In the genomic region with DNA sequence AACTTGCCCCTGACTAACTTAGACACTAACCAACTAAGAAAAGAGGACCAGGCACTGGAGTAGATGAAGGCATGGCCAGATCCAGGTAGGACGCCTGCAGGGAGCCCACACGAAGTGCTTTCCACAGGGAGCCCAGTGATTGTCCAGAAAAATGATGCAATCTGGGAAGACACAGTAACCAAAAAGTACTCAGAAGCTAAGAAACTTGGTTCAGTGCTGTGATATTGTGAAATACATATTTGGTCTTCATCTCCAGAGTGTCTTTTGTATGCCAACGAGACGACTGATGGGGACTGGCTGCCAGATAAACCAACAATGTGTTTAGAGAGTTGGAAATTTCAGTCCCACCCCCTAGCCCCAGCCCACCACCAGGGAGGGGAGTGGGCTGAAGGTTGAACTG, we compare ENCODE assay signal across 28 cellular contexts.
A peak's percentile ranks its signal among the peaks of the same experiment; 100 is the strongest.
DNase-seq lines count a peak whose midpoint lies in the region; ATAC-seq, FAIRE-seq and TF ChIP-seq lines count a peak whose summit lies in the region.
"Had no signal": no experiment of that assay in that cellular context is flagged by ENCODE, and none has a peak within 500 bp of the region (broad histone marks: within the 10 kb centered on the region; RNA-seq: fewer than 3 reads in every experiment).

No MANE protein-coding gene starts in this region.

- WGBS in K562 (ENCODE audit: insufficient coverage, low coverage, missing lambda C conversion rate), result 4% methylated on average over 4 of the region's 4 CpGs

- no peak overlapping the region for H3K9ac ChIP-seq in K562 (ENCODE audit: insufficient read depth in 1 of 2, low read depth in 2 of 2, low read length in 2 of 2)

- no peaks in the 10 kb centered on the region for H3K9me3 ChIP-seq in K562 (replicated peaks; ENCODE audit: control insufficient read depth, insufficient read depth, low read depth, low read length)
- H3K9me3 ChIP-seq in left ventricle myocardium inferior (replicated peaks), result no peaks in the 10 kb centered on the region
- H3K9me3 ChIP-seq: MG63, ovary, SJCRH30 had no signal

- H3K79me2 ChIP-seq in K562 (ENCODE audit: control insufficient read depth, insufficient read depth, low read length), result no peaks in the 10 kb centered on the region
- H3K79me2 ChIP-seq: hepatocyte had no signal

- no peak for ATAC-seq in K562
- ATAC-seq in sciatic nerve, result peak; percentile 69
- ATAC-seq in GM21737 (IDR thresholded peaks at IDR 0.05; ENCODE audit: unreplicated experiment), result no peak
- ATAC-seq: activated naive CD8-positive, alpha-beta T cell treated with anti-CD3 and anti-CD28 coated beads, Interleukin-2, amount 50 U/mL, for 24 hours; activated T-cell treated with anti-CD3 and anti-CD28 coated beads, Interleukin-2, amount 50 U/mL, for 4 hours; naive thymus-derived CD8-positive, alpha-beta T cell had no signal

- TF ChIP-seq EP300 in K562 (IDR thresholded peaks at IDR 0.05; ENCODE audit: low read length), result no peak

- no peak for TF ChIP-seq RAD21 in K562 (CRISPR knock-in tag; conservative IDR thresholded peaks at IDR 0.05 in 1 of 2, IDR thresholded peaks at IDR 0.05 in 1 of 2)

- peaks cover 34 to 55% of the 10 kb centered on the region in 2 experiments for H3K27me3 ChIP-seq in K562 (ENCODE audit: control insufficient read depth in 2 of 2, insufficient read depth in 2 of 2, low read length in 2 of 2)
- peaks cover 29% of the 10 kb centered on the region for H3K27me3 ChIP-seq in left ventricle myocardium inferior (ENCODE audit: low read depth)
- H3K27me3 ChIP-seq: hepatocyte, MG63, ovary, SJCRH30 had no signal

- TF ChIP-seq CTCF in C4-2B (conservative IDR thresholded peaks at IDR 0.05) (no peak), K562 (IDR thresholded peaks at IDR 0.05 in 2 of 3, conservative IDR thresholded peaks at IDR 0.05 in 1 of 3; ENCODE audit: insufficient read depth in 2 of 3, low read depth in 1 of 3, low read length in 3 of 3) (no peak), left ventricle myocardium inferior (IDR thresholded peaks at IDR 0.05; ENCODE audit: borderline replicate concordance) (no peak), GM10248 (IDR thresholded peaks at IDR 0.05; ENCODE audit: control extremely low read depth, extremely low read depth, low read depth, missing control alignments) (no peak)

- no peak for DNase-seq in K562 (ENCODE audit: extremely low read depth in 1 of 4, low spot score in 3 of 4)
- DNase-seq in left ventricle myocardium inferior, result no peak
- DNase-seq in sciatic nerve (ENCODE audit: low spot score), result no peak
- no peak for DNase-seq in C1 segment of cervical spinal cord (lab: John Stamatoyannopoulos, UW)
- DNase-seq in GM10248 (ENCODE audit: extremely low spot score), result no peak
- no peak for DNase-seq in globus pallidus (ENCODE audit: low spot score)
- DNase-seq: ACHN; activated CD4-positive, alpha-beta T cell treated with anti-CD3 and anti-CD28 coated beads, Interleukin-2, amount 10 ng/mL, durations not matched to agents 7 days and 5 days; activated naive CD8-positive, alpha-beta T cell treated with anti-CD3 and anti-CD28 coated beads, Interleukin-2, amount 50 U/mL, for 24 hours; activated T-cell treated with anti-CD3 and anti-CD28 coated beads, Interleukin-2, amount 50 U/mL, for 4 hours; DND-41; foreskin melanocyte; left cardiac atrium; MG63; midbrain; naive thymus-derived CD8-positive, alpha-beta T cell; NCI-H1436; NCI-H748 treated with DMSO at 0.1 percent for 48 hours; SJCRH30; stimulated activated CD4-positive, alpha-beta T cell treated with anti-CD3 and anti-CD28 coated beads, Interleukin-2, amount 100 ng/mL, for 48 hours; T1000; trophoblast cell had no signal

- no peaks in the 10 kb centered on the region for H3K4me1 ChIP-seq in K562 (replicated peaks in 1 of 2; ENCODE audit: control insufficient read depth in 2 of 2, insufficient read depth in 2 of 2, low read length in 2 of 2)
- H3K4me1 ChIP-seq in left ventricle myocardium inferior, result peaks cover 26% of the 10 kb centered on the region
- H3K4me1 ChIP-seq: SJCRH30 had no signal

- no peaks in the 10 kb centered on the region for H4K20me1 ChIP-seq in K562 (replicated peaks; ENCODE audit: control insufficient read depth, insufficient read depth, low read length)

- no peak for TF ChIP-seq POLR2A in K562 (conservative IDR thresholded peaks at IDR 0.05)

- no peak overlapping the region for H2AFZ ChIP-seq in K562 (ENCODE audit: low read depth, low read length)
- H2AFZ ChIP-seq: hepatocyte had no signal

- no peak for FAIRE-seq in K562 (lab: Jason Lieb, UNC)
- FAIRE-seq: endothelial cell of umbilical vein, RCC 7860 had no signal

- no peaks in the 10 kb centered on the region for H3K9me1 ChIP-seq in K562 (ENCODE audit: control insufficient read depth, insufficient read depth, low read length)

- intact Hi-C loops in K562 (cut with micrococcal nuclease), result no loop called here
- intact Hi-C loops in left ventricle myocardium inferior (cut with micrococcal nuclease), result no loop called here
- intact Hi-C loops in sciatic nerve (cut with DNase I), result no loop called here

- H3K36me3 ChIP-seq in K562 (ENCODE audit: control insufficient read depth, insufficient read depth, low read length) (no peaks in the 10 kb centered on the region), left ventricle myocardium inferior (no peaks in the 10 kb centered on the region)
- H3K36me3 ChIP-seq: MG63, ovary, SJCRH30 had no signal

- CTCF ChIA-PET in K562 (lab: Yijun Ruan, JAX; ENCODE audit: low intra/inter-chr PET ratio) (no interaction called here), GM10248 (lab: Yijun Ruan, JAX) (interaction anchor here (0.8 to 1.9 kb wide), 3 partner anchors 12 to 39 kb away, joined by 3 to 9 read pairs (median 3); no protein-coding TSS in a partner anchor)

- H3K4me3 ChIP-seq in K562, result no peak overlapping the region
- no peak overlapping the region for H3K4me3 ChIP-seq in left ventricle myocardium inferior
- H3K4me3 ChIP-seq: hepatocyte, MG63, ovary, SJCRH30 had no signal

- in situ Hi-C loops in K562 (cut with MboI), result no loop called here

- H3K27ac ChIP-seq in C4-2B, result peak overlapping the region; percentile 77
- H3K27ac ChIP-seq in K562 (ENCODE audit: extremely low read depth, low read depth, low read length), result no peak overlapping the region
- H3K27ac ChIP-seq in left ventricle myocardium inferior (replicated peaks), result peak overlapping the region; percentile 69
- H3K27ac ChIP-seq: hepatocyte, ovary, SJCRH30 had no signal

- H3K4me2 ChIP-seq in K562 (ENCODE audit: insufficient read depth, low read length), result no peak overlapping the region
- H3K4me2 ChIP-seq: hepatocyte had no signal

- no TSS peak for BruUV-seq in K562 (replicated peaks; lab: Mats Ljungman, UMichigan)

- POLR2A ChIA-PET in K562 (lab: Yijun Ruan, JAX), result interaction anchor here (0.5 to 1.1 kb wide), 4 partner anchors 8 to 18 kb away, joined by 3 read pairs; no protein-coding TSS in a partner anchor
- POLR2A ChIA-PET in GM10248 (lab: Yijun Ruan, JAX), result no interaction called here

TF ChIP-seq in K562, 482 proteins besides CTCF, POLR2A, EP300 and RAD21:
- TF ChIP-seq, protein P1, sequence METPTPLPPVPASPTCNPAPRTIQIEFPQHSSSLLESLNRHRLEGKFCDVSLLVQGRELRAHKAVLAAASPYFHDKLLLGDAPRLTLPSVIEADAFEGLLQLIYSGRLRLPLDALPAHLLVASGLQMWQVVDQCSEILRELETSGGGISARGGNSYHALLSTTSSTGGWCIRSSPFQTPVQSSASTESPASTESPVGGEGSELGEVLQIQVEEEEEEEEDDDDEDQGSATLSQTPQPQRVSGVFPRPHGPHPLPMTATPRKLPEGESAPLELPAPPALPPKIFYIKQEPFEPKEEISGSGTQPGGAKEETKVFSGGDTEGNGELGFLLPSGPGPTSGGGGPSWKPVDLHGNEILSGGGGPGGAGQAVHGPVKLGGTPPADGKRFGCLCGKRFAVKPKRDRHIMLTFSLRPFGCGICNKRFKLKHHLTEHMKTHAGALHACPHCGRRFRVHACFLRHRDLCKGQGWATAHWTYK (CRISPR knock-in tag; IDR thresholded peaks at IDR 0.05), result no peak
- no peak for TF ChIP-seq CEBPG (CRISPR knock-in tag; IDR thresholded peaks at IDR 0.05)
- peak; percentile 59 to 64 for TF ChIP-seq CEBPG (tag; conservative IDR thresholded peaks at IDR 0.05 in 1 of 2, IDR thresholded peaks at IDR 0.05 in 1 of 2)
- no peak for TF ChIP-seq NCOR1 (IDR thresholded peaks at IDR 0.05)
- TF ChIP-seq EGR1 (conservative IDR thresholded peaks at IDR 0.05), result no peak
- peak; percentile 85 for TF ChIP-seq CEBPB (tag; IDR thresholded peaks at IDR 0.05)
